ENCODE assay signal across 22 cellular contexts in the genomic region with DNA sequence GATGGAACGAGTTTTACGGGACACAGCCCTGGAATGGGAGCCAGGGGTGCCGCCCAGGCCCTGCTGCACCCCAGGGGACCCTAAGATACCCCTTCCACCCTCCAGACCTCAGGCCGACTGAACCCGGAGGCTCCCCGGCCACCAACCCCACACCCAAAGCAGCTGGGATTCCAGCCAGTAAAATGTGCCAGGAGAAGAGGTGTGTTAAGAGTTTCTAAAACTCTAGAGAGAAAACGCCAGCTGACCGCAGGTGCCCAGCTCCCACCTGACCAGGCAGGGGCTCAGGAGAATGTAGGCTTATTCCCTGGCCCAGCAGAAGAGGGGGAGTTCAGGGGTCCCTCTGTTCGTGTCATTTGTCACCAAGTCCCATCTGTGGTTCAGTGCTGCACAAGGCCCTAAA. TPM values are rescaled to one million over a fixed set of nuclear protein-coding genes. Genes with fewer than 3 reads are reported as not detected.
DNase-seq lines count a peak whose midpoint lies in the region; ATAC-seq and TF ChIP-seq lines count a peak whose summit lies in the region.
"Had no signal": no experiment of that assay in that cellular context is flagged by ENCODE, and none has a peak within 500 bp of the region (broad histone marks: within the 10 kb centered on the region; RNA-seq: fewer than 3 reads in every experiment).

No MANE protein-coding gene starts in this region.

- no peaks in the 10 kb centered on the region for H3K79me2 ChIP-seq in mammary epithelial cell (ENCODE audit: insufficient read depth, low read length)

- H3K27ac ChIP-seq in mammary epithelial cell (ENCODE audit: insufficient read depth, low read depth, low read length) (no peak overlapping the region), endodermal cell (ENCODE audit: low read depth, low read length) (no peak overlapping the region)
- H3K27ac ChIP-seq: ascending aorta, heart right ventricle, psoas muscle, testis had no signal

- H3K4me1 ChIP-seq in mammary epithelial cell (ENCODE audit: insufficient read depth, low read length) (peaks cover 13% of the 10 kb centered on the region), endodermal cell (ENCODE audit: control insufficient read depth, insufficient read depth, low read length) (no peaks in the 10 kb centered on the region)
- H3K4me1 ChIP-seq: ascending aorta, psoas muscle, testis had no signal

- H3K9ac ChIP-seq in mammary epithelial cell (ENCODE audit: insufficient read depth, low read length): no peak overlapping the region
- H3K9ac ChIP-seq in endodermal cell (ENCODE audit: extremely low read depth, low read length, poor library complexity, severe bottlenecking): no peak overlapping the region

- WGBS in mammary epithelial cell (ENCODE audit: low coverage, missing lambda C conversion rate): 95% methylated on average over 8 of the region's 9 CpGs
- 90 to 100% methylated on average over 5 to 8 of the region's 9 CpGs for WGBS in endodermal cell (ENCODE audit: insufficient coverage in 1 of 2, insufficient read length in 1 of 2), 2 experiments

- H3K4me1 Mint-ChIP-seq in MCF 10A (ENCODE audit: insufficient read depth, unreplicated experiment) (peaks cover 6% of the 10 kb centered on the region), IgD-negative memory B cell (peaks cover 29 to 35% (median 30%) of the 10 kb centered on the region in 3 donors), endodermal cell (no peaks in the 10 kb centered on the region)

- no peak for ATAC-seq in HG03565 (IDR thresholded peaks at IDR 0.05; ENCODE audit: unreplicated experiment)
- ATAC-seq: heart right ventricle, psoas muscle had no signal

- dilution Hi-C loops in mammary epithelial cell (cut with HindIII; ENCODE audit: low sequenced_read_pairs): no loop called here

- H3K4me3 Mint-ChIP-seq in MCF 10A (ENCODE audit: unreplicated experiment): no peak overlapping the region
- peak overlapping the region; percentile 59 to 92 (median 82) for H3K4me3 Mint-ChIP-seq in IgD-negative memory B cell
- no peak overlapping the region for H3K4me3 Mint-ChIP-seq in endodermal cell
- H3K4me3 Mint-ChIP-seq: T-helper 1 cell treated with Interleukin-12 subunit alpha and Interleukin-12 subunit beta and Interleukin-4 antibody, amounts not matched to agents 30 μg/mL and 1 μg/mL, for 36 hours had no signal

- peak overlapping the region; percentile 75 for H3K27ac Mint-ChIP-seq in MCF 10A (ENCODE audit: low read depth, unreplicated experiment)
- H3K27ac Mint-ChIP-seq in IgD-negative memory B cell: peak overlapping the region; percentile 95 to 97 (median 97)
- peak overlapping the region; percentile 28 for H3K27ac Mint-ChIP-seq in endodermal cell
- H3K27ac Mint-ChIP-seq: T-helper 1 cell treated with Interleukin-12 subunit alpha and Interleukin-12 subunit beta and Interleukin-4 antibody, amounts not matched to agents 30 μg/mL and 1 μg/mL, for 36 hours had no signal

- H2AFZ ChIP-seq in mammary epithelial cell (ENCODE audit: low read depth, low read length): no peak overlapping the region

- no peaks in the 10 kb centered on the region for H3K27me3 Mint-ChIP-seq in MCF 10A (ENCODE audit: insufficient read depth, unreplicated experiment)
- H3K27me3 Mint-ChIP-seq in IgD-negative memory B cell: no peaks in the 10 kb centered on the region
- H3K27me3 Mint-ChIP-seq in endodermal cell (ENCODE audit: insufficient read depth): no peaks in the 10 kb centered on the region

- H3K36me3 ChIP-seq in mammary epithelial cell (ENCODE audit: insufficient read depth, low read length): no peaks in the 10 kb centered on the region
- peaks cover 7% of the 10 kb centered on the region for H3K36me3 ChIP-seq in endodermal cell (ENCODE audit: control insufficient read depth, insufficient read depth, low read length)

- no peaks in the 10 kb centered on the region for H3K9me3 Mint-ChIP-seq in MCF 10A (ENCODE audit: unreplicated experiment)
- peaks cover 0 to 1% (median 0%) of the 10 kb centered on the region in 3 donors for H3K9me3 Mint-ChIP-seq in IgD-negative memory B cell
- no peaks in the 10 kb centered on the region for H3K9me3 Mint-ChIP-seq in endodermal cell
- H3K9me3 Mint-ChIP-seq: T-helper 1 cell treated with Interleukin-12 subunit alpha and Interleukin-12 subunit beta and Interleukin-4 antibody, amounts not matched to agents 30 μg/mL and 1 μg/mL, for 36 hours had no signal

- POLR2A ChIA-PET in MCF 10A (lab: Yijun Ruan, JAX): interaction anchor here (1.5 kb wide), 1 partner anchor 8 kb away, joined by 3 read pairs; no protein-coding TSS in a partner anchor

- in situ Hi-C loops in mammary epithelial cell (cut with MboI; ENCODE audit: low sequenced_read_pairs in 2 of 2): no loop called here

- intact Hi-C loops in MCF 10A (cut with micrococcal nuclease) (no loop called here), mammary epithelial cell (cut with micrococcal nuclease) (no loop called here)

- H3K4me3 ChIP-seq in mammary epithelial cell (replicated peaks in 1 of 3; ENCODE audit: insufficient read depth in 1 of 3, low read depth in 2 of 3, low read length in 3 of 3) (no peak overlapping the region), endodermal cell (ENCODE audit: low read length) (no peak overlapping the region)
- H3K4me3 ChIP-seq: ascending aorta, heart right ventricle, psoas muscle, testis had no signal

- no peak overlapping the region for H3K4me2 ChIP-seq in mammary epithelial cell (ENCODE audit: insufficient read depth, low read depth, low read length)

- H3K27me3 ChIP-seq in mammary epithelial cell (ENCODE audit: insufficient read depth, low read length): no peaks in the 10 kb centered on the region
- H3K27me3 ChIP-seq in endodermal cell (ENCODE audit: control insufficient read depth, insufficient read depth, low read length, poor library complexity, severe bottlenecking): no peaks in the 10 kb centered on the region
- H3K27me3 ChIP-seq: ascending aorta, heart right ventricle, testis had no signal

- H3K9me3 ChIP-seq in mammary epithelial cell (replicated peaks; ENCODE audit: insufficient read depth, low read length) (no peaks in the 10 kb centered on the region), endodermal cell (ENCODE audit: control insufficient read depth, low read length) (no peaks in the 10 kb centered on the region)
- H3K9me3 ChIP-seq: ascending aorta, heart right ventricle, psoas muscle, testis had no signal

- DNase-seq in MCF 10A (ENCODE audit: unreplicated experiment) (no peak), mammary epithelial cell (no peak), endodermal cell (no peak), activated gamma-delta T cell treated with Interleukin-2 at 50 U/mL for 16 hours (no peak), hypothalamus (lab: John Stamatoyannopoulos, UW) (no peak)
- DNase-seq in stimulated activated CD4-positive, alpha-beta T cell treated with anti-CD3 and anti-CD28 coated beads, Interleukin-4, amount 100 ng/mL, for 4 hours: no peak
- DNase-seq: activated CD8-positive, alpha-beta memory T cell treated with anti-CD3 and anti-CD28 coated beads, Interleukin-2, amount 50 U/mL, for 4 hours; DMS153; HCEC 1CT; heart right ventricle; KG1; mesenchymal stem cell; NCI-H2081 treated with DMSO at 0.1 percent for 48 hours; psoas muscle; SHP77 treated with DMSO at 0.1 percent for 48 hours; small intestine; stimulated activated CD4-positive, alpha-beta T cell treated with anti-CD3 and anti-CD28 coated beads, Interleukin-4, amount 100 ng/mL, for 1 hour; testis had no signal

- no TSS peak for BruUV-seq in MCF 10A (replicated peaks; lab: Mats Ljungman, UMichigan)
- BruUV-seq in mammary epithelial cell (replicated peaks; lab: Mats Ljungman, UMichigan): no TSS peak

- CTCF ChIA-PET in MCF 10A (lab: Yijun Ruan, JAX) (interaction anchor here (0.6 to 0.8 kb wide), 3 partner anchors 12 to 156 kb away, joined by 4 read pairs; no protein-coding TSS in a partner anchor), mammary epithelial cell (lab: Charles Lee; ENCODE audit: low non-redundant PET) (no interaction called here)

- H4K20me1 ChIP-seq in mammary epithelial cell (ENCODE audit: insufficient read depth, low read length): no peaks in the 10 kb centered on the region

- no peak for TF ChIP-seq CTCF in MCF 10A (IDR thresholded peaks at IDR 0.05; ENCODE audit: unreplicated experiment)
- no peak for TF ChIP-seq CTCF in mammary epithelial cell (conservative IDR thresholded peaks at IDR 0.05 in 1 of 2, IDR thresholded peaks at IDR 0.05 in 1 of 2; ENCODE audit: extremely low read depth in 1 of 2, insufficient read depth in 1 of 2, low read depth in 1 of 2, low read length in 2 of 2)
- TF ChIP-seq CTCF in endodermal cell (conservative IDR thresholded peaks at IDR 0.05): no peak

- H3K36me3 Mint-ChIP-seq in MCF 10A (ENCODE audit: insufficient read depth, unreplicated experiment) (peaks cover 7% of the 10 kb centered on the region), IgD-negative memory B cell (peaks cover 12% of the 10 kb centered on the region), endodermal cell (ENCODE audit: low read depth) (peaks cover 60% of the 10 kb centered on the region)

RNA-seq across cellular contexts. Expression of gene NUDT1, which starts 17.5 kb away (rescaled TPM):
- total RNA-seq in MCF 10A (2022) (20.3 and 27.2 TPM in 2 replicates), mammary epithelial cell (10 to 100 TPM in 1 of 2 donors, 1 to 10 TPM in 1; 5.7 to 26.4 TPM), endodermal cell (10 to 100 TPM; 56.0 to 84.7 TPM)
- polyA plus RNA-seq in mammary epithelial cell (39.0 TPM), IgD-negative memory B cell (52.1 TPM)
- polyA minus RNA-seq in mammary epithelial cell: 7.5 TPM
- polyA plus RNA-seq in endodermal cell (2013, experiment 1 of 2): 64.0 TPM
- 61.0 TPM for polyA plus RNA-seq in endodermal cell (2013, experiment 2 of 2)

RNA-seq across cellular contexts. Expression of gene MRM2, which starts 17.5 kb away (rescaled TPM):
- total RNA-seq in MCF 10A (2022) (26.9 and 32.1 TPM in 2 replicates), mammary epithelial cell (10 to 100 TPM; 14.0 to 29.9 TPM), endodermal cell (10 to 100 TPM; 38.9 TPM)
- polyA plus RNA-seq in mammary epithelial cell (27.5 TPM), IgD-negative memory B cell (67.8 TPM)
- polyA minus RNA-seq in mammary epithelial cell: 5.1 TPM
- polyA plus RNA-seq in endodermal cell (2013, experiment 1 of 2): 33.3 TPM
- polyA plus RNA-seq in endodermal cell (2013, experiment 2 of 2): 31.5 TPM

RNA-seq across cellular contexts. Expression of gene MAD1L1, which starts 26.7 kb away (rescaled TPM):
- total RNA-seq in MCF 10A (2022) (25.2 and 32.0 TPM in 2 replicates), mammary epithelial cell (10 to 100 TPM; 20.7 to 35.4 TPM), endodermal cell (10 to 100 TPM; 59.1 to 61.4 TPM)
- polyA plus RNA-seq in mammary epithelial cell (17.7 TPM), IgD-negative memory B cell (133 TPM)
- 32.0 TPM for polyA minus RNA-seq in mammary epithelial cell
- 33.1 TPM for polyA plus RNA-seq in endodermal cell (2013, experiment 1 of 2)
- polyA plus RNA-seq in endodermal cell (2013, experiment 2 of 2): 29.4 TPM

RNA-seq across cellular contexts. Expression of gene SNX8, which starts 54.8 kb away (rescaled TPM):
- total RNA-seq in MCF 10A (2022) (31.0 and 31.2 TPM in 2 replicates), mammary epithelial cell (10 to 100 TPM in 1 of 2 donors, 1 to 10 TPM in 1; 7.5 to 25.2 TPM), endodermal cell (10 to 100 TPM; 53.0 to 53.2 TPM)
- polyA plus RNA-seq in mammary epithelial cell (15.9 TPM), IgD-negative memory B cell (61.3 TPM)
- polyA minus RNA-seq in mammary epithelial cell: 60.9 TPM
- 21.3 TPM for polyA plus RNA-seq in endodermal cell (2013, experiment 1 of 2)
- polyA plus RNA-seq in endodermal cell (2013, experiment 2 of 2): 25.2 TPM

Comparison
In these comparisons a context has a peak if more than half of its experiments do, and no peak if none do; other contexts are left out.
1. H3K27ac Mint-ChIP-seq: peak in every context shown above with its lines; median percentile 97 in IgD-negative memory B cell; 75 in MCF 10A; 28 in endodermal cell.
2. H3K4me3 Mint-ChIP-seq: peak in IgD-negative memory B cell (4 of 4); none in MCF 10A (single experiment) and endodermal cell (single experiment).